In the genomic region with DNA sequence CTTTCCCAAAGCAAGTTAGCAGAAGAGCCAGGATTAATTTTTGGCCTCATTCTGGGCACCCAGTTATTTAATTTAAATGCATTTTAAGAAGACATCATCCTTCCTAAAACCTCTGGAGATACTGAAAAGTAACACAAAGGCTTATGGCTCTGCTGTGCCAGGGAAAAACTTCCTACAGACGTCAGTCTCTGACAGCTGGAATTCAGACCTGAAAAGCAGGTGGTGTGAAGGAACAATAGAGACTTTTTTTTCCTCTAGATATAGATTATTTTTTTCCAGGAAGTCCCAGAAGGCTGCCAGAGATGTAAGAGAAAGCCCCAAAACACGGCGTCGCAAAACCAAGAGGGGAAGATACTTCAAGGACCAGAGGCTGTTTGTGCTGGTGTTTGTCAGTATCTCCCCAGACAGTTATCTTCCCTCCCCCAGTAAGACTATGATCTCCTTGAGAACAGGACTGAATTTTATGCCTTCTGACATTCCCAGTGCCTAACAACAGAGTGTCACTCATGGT, we compare ENCODE assay signal across 23 cellular contexts.
"Had no signal": no experiment of that assay in that cellular context is flagged by ENCODE, and none has a peak within 500 bp of the region (broad histone marks: within the 10 kb centered on the region; RNA-seq: fewer than 3 reads in every experiment).

No MANE protein-coding gene starts in this region.

- H3K27ac ChIP-seq: RWPE1 had no signal

- ATAC-seq: Panc1, PC-3, T-cell had no signal

- DNase-seq: KBM-7, MV-4-11, NCI-H1048, NCI-H1105, NCI-H1417 treated with DMSO at 0.1 percent for 48 hours, NCI-H146, NCI-H1694 treated with DMSO at 0.1 percent for 48 hours, NCI-H1930, NCI-H2081, NCI-H2107, NCI-H226, NCI-H446, NCI-H510A, NCI-H524 treated with DMSO at 0.1 percent for 48 hours, NCI-H69, NCI-H774, PC-3, SHP77, SK-N-SH, SW 1271, T-cell had no signal

- H3K9me3 ChIP-seq: SK-N-SH had no signal
